12 cellular contexts compared by ENCODE assay signal in the genomic region with DNA sequence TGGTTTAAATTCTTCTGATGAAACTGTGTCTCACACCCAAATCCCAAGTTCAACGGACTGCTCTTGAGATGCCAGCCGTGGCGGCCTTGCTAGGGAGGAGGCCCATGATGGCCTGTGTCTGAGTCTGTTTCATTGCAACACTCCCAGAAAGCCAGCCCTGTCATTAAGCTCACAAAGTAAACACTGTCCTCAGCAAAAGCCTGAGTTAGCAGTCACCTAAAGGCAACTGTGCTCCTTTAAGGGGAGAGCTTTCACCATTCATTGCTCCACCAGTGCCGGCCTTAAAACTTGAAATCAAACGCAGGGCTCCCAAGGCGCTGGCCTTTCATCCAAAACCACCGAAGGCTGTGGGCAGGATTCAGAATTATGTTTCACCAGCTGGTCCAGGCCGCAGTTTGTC. TPM values are rescaled to one million over a fixed set of nuclear protein-coding genes. Genes with fewer than 3 reads are reported as not detected.
DNase-seq lines count a peak whose midpoint lies in the region; ATAC-seq and TF ChIP-seq lines count a peak whose summit lies in the region.
"Had no signal": no experiment of that assay in that cellular context is flagged by ENCODE, and none has a peak within 500 bp of the region (broad histone marks: within the 10 kb centered on the region; RNA-seq: fewer than 3 reads in every experiment).

No MANE protein-coding gene starts in this region.

- H3K27ac Mint-ChIP-seq in nephron progenitor cell (peak overlapping the region; percentile 98), H9 (peak overlapping the region in 1 of 3 experiments; percentile 85; a peak in 1 of 7 replicates)

- no peak overlapping the region for H2BK20ac ChIP-seq in H9 (ENCODE audit: low read depth, low read length, poor library complexity, severe bottlenecking)

- H3K4me3 ChIP-seq in AG10803 (ENCODE audit: low read length): no peak overlapping the region
- H3K4me3 ChIP-seq: BLaER1, MG63 had no signal

- H3K9me3 ChIP-seq in H9 (ENCODE audit: control insufficient read depth, low read depth, low read length): no peaks in the 10 kb centered on the region
- H3K9me3 ChIP-seq: MG63, SK-N-SH had no signal

- peaks cover 8% of the 10 kb centered on the region for H3K27me3 Mint-ChIP-seq in nephron progenitor cell (ENCODE audit: low read depth, poor library complexity)
- H3K27me3 Mint-ChIP-seq in H9 (ENCODE audit: low read depth): no peaks in the 10 kb centered on the region

- H3K36me3 Mint-ChIP-seq in nephron progenitor cell (ENCODE audit: low read depth): peaks cover 5% of the 10 kb centered on the region
- peaks cover 0 to 2% (median 0%) of the 10 kb centered on the region in 3 experiments; a peak in 2 of 7 replicates for H3K36me3 Mint-ChIP-seq in H9 (ENCODE audit: insufficient read depth in 1 of 3, low read depth in 3 of 3)

- H3K27ac ChIP-seq in H9 (ENCODE audit: insufficient read length, low read depth, low read length): no peak overlapping the region
- H3K27ac ChIP-seq: BLaER1, HL-60 had no signal

- H3K9ac ChIP-seq in H9 (ENCODE audit: extremely low read depth, insufficient read length, low read length): no peak overlapping the region
- H3K9ac ChIP-seq: BLaER1, SK-N-SH had no signal

- no peaks in the 10 kb centered on the region for H3K23me2 ChIP-seq in H9 (ENCODE audit: insufficient read length, low read depth, low read length, poor library complexity, severe bottlenecking)

- H3K4me3 Mint-ChIP-seq in nephron progenitor cell (no peak overlapping the region), H9 (no peak overlapping the region)

- no peak overlapping the region for H2BK5ac ChIP-seq in H9 (ENCODE audit: insufficient read length, low read length)

- H3T11ph ChIP-seq in H9 (ENCODE audit: low read length): no peak overlapping the region

- H3K79me2 ChIP-seq in H9 (ENCODE audit: insufficient read depth, low read length): no peaks in the 10 kb centered on the region

- no peaks in the 10 kb centered on the region for H4K20me1 ChIP-seq in H9 (ENCODE audit: control insufficient read depth, insufficient read depth, insufficient read length)
- H4K20me1 ChIP-seq: BLaER1 had no signal

- H3K79me1 ChIP-seq in H9 (ENCODE audit: insufficient read depth, low read depth, low read length, poor library complexity, severe bottlenecking): no peaks in the 10 kb centered on the region

- H3K4me1 Mint-ChIP-seq in nephron progenitor cell (peaks cover 33% of the 10 kb centered on the region), H9 (no peaks in the 10 kb centered on the region; a peak in 1 of 4 replicates)

- H3K14ac ChIP-seq in H9 (ENCODE audit: insufficient read depth, low read length): no peak overlapping the region

- H3K4me2 ChIP-seq in H9 (ENCODE audit: insufficient read depth, insufficient read length, low read length): no peak overlapping the region
- H3K4me2 ChIP-seq: BLaER1, SK-N-SH had no signal

- H2AK5ac ChIP-seq in H9 (ENCODE audit: insufficient read length, low read length): no peak overlapping the region

- no peak overlapping the region for H4K91ac ChIP-seq in H9 (ENCODE audit: insufficient read length, low read depth, low read length)

- ATAC-seq in esophagus mucosa (peak; percentile 67), omental fat pad (ENCODE audit: low FRiP score) (no peak)

- no peak overlapping the region for H3K18ac ChIP-seq in H9 (ENCODE audit: insufficient read length, low read depth, low read length)

- no peaks in the 10 kb centered on the region for H3K27me3 ChIP-seq in H9 (ENCODE audit: insufficient read depth, low read length)
- H3K27me3 ChIP-seq: BLaER1, MG63 had no signal

- no peak overlapping the region for H2BK15ac ChIP-seq in H9 (ENCODE audit: low read depth, low read length)

- H3K23ac ChIP-seq in H9 (ENCODE audit: insufficient read length, low read depth, low read length): no peak overlapping the region

- H2AFZ ChIP-seq in H9 (ENCODE audit: low read length): no peak overlapping the region

- no peak overlapping the region for H4K8ac ChIP-seq in H9 (replicated peaks; ENCODE audit: insufficient read length, low read depth, low read length)

- H2BK120ac ChIP-seq in H9 (ENCODE audit: low read depth, low read length, poor library complexity, severe bottlenecking): no peak overlapping the region

- no peak overlapping the region for H3K56ac ChIP-seq in H9 (ENCODE audit: insufficient read length, low read depth, low read length)

- no peak overlapping the region for H4K5ac ChIP-seq in H9 (ENCODE audit: insufficient read length, low read depth, low read length)

- WGBS in H9 (ENCODE audit: extremely low coverage, insufficient read length, low lambda C conversion rate): no CpG with 5 or more reads among the region's 8 CpGs

- H3K4ac ChIP-seq in H9 (ENCODE audit: low read depth, low read length): no peak overlapping the region

- DNase-seq in AG10803 (ENCODE audit: low read depth): peak; percentile 6
- peak; percentile 58 for DNase-seq in NCI-H2227 (lab: John Stamatoyannopoulos, UW; ENCODE audit: unreplicated experiment)
- no peak for DNase-seq in nephron progenitor cell
- no peak for DNase-seq in glomerular visceral epithelial cell (ENCODE audit: extremely low spot score)
- DNase-seq in omental fat pad (ENCODE audit: low spot score): no peak
- DNase-seq in H9: no peak
- DNase-seq in stimulated activated CD4-positive, alpha-beta T cell treated with anti-CD3 and anti-CD28 coated beads, Interleukin-4, amount 100 ng/mL, for 24 hours: no peak
- DNase-seq: MG63, SK-N-SH had no signal

- H2BK12ac ChIP-seq in H9 (ENCODE audit: insufficient read length, low read depth, low read length): no peak overlapping the region

- H3K4me1 ChIP-seq in H9 (ENCODE audit: insufficient read depth, low read length): no peaks in the 10 kb centered on the region

- no peak for TF ChIP-seq CTCF in AG10803 (conservative IDR thresholded peaks at IDR 0.05; ENCODE audit: low read length)
- no peak for TF ChIP-seq CTCF in nephron progenitor cell (IDR thresholded peaks at IDR 0.05)
- no peak for TF ChIP-seq CTCF in omental fat pad (IDR thresholded peaks at IDR 0.05)
- TF ChIP-seq CTCF in H9 (conservative IDR thresholded peaks at IDR 0.05): no peak

- H3K9me3 Mint-ChIP-seq in nephron progenitor cell (peaks cover 27% of the 10 kb centered on the region), H9 (peaks cover 3 to 10% of the 10 kb centered on the region in 2 experiments)

RNA-seq across cellular contexts. Expression of a gene that starts 42.5 kb away (rescaled TPM):
- total RNA-seq in esophagus mucosa (327 TPM), omental fat pad (100 to 1,000 TPM; 139 to 262 (median 176) TPM), H9 (2021) (183 and 184 TPM in 2 replicates)

Comparison
In these comparisons a context has a peak if more than half of its experiments do, and no peak if none do; other contexts are left out.
1. DNase-seq: peak in AG10803 (single experiment) and NCI-H2227 (single experiment); none in nephron progenitor cell (single experiment), glomerular visceral epithelial cell (single experiment), omental fat pad (single experiment), H9 (single experiment) and stimulated activated CD4-positive, alpha-beta T cell treated with anti-CD3 and anti-CD28 coated beads, Interleukin-4, amount 100 ng/mL, for 24 hours (single experiment).